ENCODE assay signal across 25 cellular contexts in genomic region chr4:47566566-47566965, GRCh38.
"Had no signal": no experiment of that assay in that cellular context is flagged by ENCODE, and none has a peak within 500 bp of the region (broad histone marks: within the 10 kb centered on the region; RNA-seq: fewer than 3 reads in every experiment).

No MANE protein-coding gene starts in this region.

- H3K4me1 ChIP-seq: left lung, prostate gland, sigmoid colon had no signal

- H3K4me3 ChIP-seq: left lung, lung, mucosa of descending colon, pancreas, prostate gland, sigmoid colon, spleen, tibial nerve, upper lobe of left lung had no signal

- DNase-seq: head of caudate nucleus; hippocampal formation; kidney glomerular epithelial cell; left cardiac atrium; left lung; midbrain; mucosa of descending colon; naive thymus-derived CD4-positive, alpha-beta T cell; pancreas; posterior cingulate gyrus; retina; right cardiac atrium; sigmoid colon; small intestine; spleen; stimulated activated CD4-positive, alpha-beta T cell treated with anti-CD3 and anti-CD28 coated beads, Interleukin-4, amount 100 ng/mL, for 24 hours; stimulated activated naive CD4-positive, alpha-beta T cell treated with Interleukin-2 at 50 U/mL for 16 hours; stimulated activated naive CD8-positive, alpha-beta T cell treated with anti-CD3 and anti-CD28 coated beads, Interleukin-15, amount 100 ng/mL, for 72 hours; substantia nigra; upper lobe of left lung had no signal

- H3K9me3 ChIP-seq: left lung, mucosa of descending colon, pancreas, prostate gland, sigmoid colon, spleen, tibial nerve, upper lobe of left lung had no signal

- H3K27ac ChIP-seq: left lung, pancreas, prostate gland, sigmoid colon, spleen, tibial nerve, upper lobe of left lung had no signal

- ATAC-seq: left cardiac atrium; left lung; mucosa of descending colon; naive thymus-derived CD4-positive, alpha-beta T cell; natural killer cell treated with Interleukin-12 subunit alpha and Interleukin-12 subunit beta and Interleukin-15 and Interleukin-18, amount 100 ng/mL, for 72 hours; pancreas; right cardiac atrium; stimulated activated effector memory CD8-positive, alpha-beta T cell treated with anti-CD3 and anti-CD28 coated beads, Interleukin-12 subunit alpha, Interleukin-12 subunit beta, amount 100 ng/mL, for 72 hours; stimulated activated naive CD8-positive, alpha-beta T cell treated with anti-CD3 and anti-CD28 coated beads, Interleukin-15, amount 100 ng/mL, for 72 hours had no signal

- H3K36me3 ChIP-seq: pancreas had no signal

- H3K27me3 ChIP-seq: left lung, pancreas, sigmoid colon, spleen, tibial nerve, upper lobe of left lung had no signal
